35 cellular contexts compared by ENCODE assay signal in the genomic region with DNA sequence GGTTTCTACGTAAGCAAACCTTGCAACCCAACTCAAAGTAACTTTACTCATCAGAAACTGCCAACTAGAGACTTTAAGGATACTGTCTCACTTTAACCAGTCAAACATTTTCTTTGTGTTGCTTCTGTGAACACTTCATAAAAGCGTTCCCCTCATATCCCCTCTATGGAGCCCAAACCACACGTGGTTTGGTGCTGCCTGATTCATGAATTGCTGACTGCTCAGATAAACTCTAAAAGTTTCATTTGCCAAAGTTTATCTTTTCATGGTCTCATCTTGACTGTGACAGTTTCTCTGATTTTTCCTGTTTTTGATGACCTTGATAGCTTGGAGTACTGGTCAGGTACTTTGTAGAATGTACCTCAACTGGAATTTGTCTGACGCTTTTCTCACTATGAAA.
"Had no signal": no experiment of that assay in that cellular context is flagged by ENCODE, and none has a peak within 500 bp of the region (broad histone marks: within the 10 kb centered on the region; RNA-seq: fewer than 3 reads in every experiment).

No MANE protein-coding gene starts in this region.

- H3K36me3 ChIP-seq: MG63 had no signal

- H3K27me3 ChIP-seq: MG63 had no signal

- DNase-seq: Karpas-422, Kasumi-1, MG63, MM.1S, MV-4-11, NCI-H1048, NCI-H1092, NCI-H1092 treated with DMSO at 0.1 percent for 48 hours, NCI-H1105, NCI-H1105 treated with DMSO at 0.1 percent for 48 hours, NCI-H1417, NCI-H1417 treated with DMSO at 0.1 percent for 48 hours, NCI-H1436, NCI-H1436 treated with DMSO at 0.1 percent for 48 hours, NCI-H146, NCI-H1694, NCI-H1694 treated with DMSO at 0.1 percent for 48 hours, NCI-H187, NCI-H187 treated with DMSO at 0.1 percent for 48 hours, NCI-H1930, NCI-H2029, NCI-H2029 treated with DMSO at 0.1 percent for 48 hours, NCI-H2081, NCI-H2081 treated with DMSO at 0.1 percent for 48 hours, NCI-H2107, NCI-H2171 treated with DMSO at 0.1 percent for 48 hours, NCI-H2227 treated with DMSO at 0.1 percent for 48 hours, NCI-H226, NCI-H345, NCI-H446, NCI-H446 treated with DMSO at 0.1 percent for 48 hours, NCI-H510A, NCI-H510A treated with DMSO at 0.1 percent for 48 hours, NCI-H524, NCI-H524 treated with DMSO at 0.1 percent for 48 hours had no signal

- H3K9me3 ChIP-seq: MG63 had no signal

- H3K4me3 ChIP-seq: MG63 had no signal
